In the genomic region with DNA sequence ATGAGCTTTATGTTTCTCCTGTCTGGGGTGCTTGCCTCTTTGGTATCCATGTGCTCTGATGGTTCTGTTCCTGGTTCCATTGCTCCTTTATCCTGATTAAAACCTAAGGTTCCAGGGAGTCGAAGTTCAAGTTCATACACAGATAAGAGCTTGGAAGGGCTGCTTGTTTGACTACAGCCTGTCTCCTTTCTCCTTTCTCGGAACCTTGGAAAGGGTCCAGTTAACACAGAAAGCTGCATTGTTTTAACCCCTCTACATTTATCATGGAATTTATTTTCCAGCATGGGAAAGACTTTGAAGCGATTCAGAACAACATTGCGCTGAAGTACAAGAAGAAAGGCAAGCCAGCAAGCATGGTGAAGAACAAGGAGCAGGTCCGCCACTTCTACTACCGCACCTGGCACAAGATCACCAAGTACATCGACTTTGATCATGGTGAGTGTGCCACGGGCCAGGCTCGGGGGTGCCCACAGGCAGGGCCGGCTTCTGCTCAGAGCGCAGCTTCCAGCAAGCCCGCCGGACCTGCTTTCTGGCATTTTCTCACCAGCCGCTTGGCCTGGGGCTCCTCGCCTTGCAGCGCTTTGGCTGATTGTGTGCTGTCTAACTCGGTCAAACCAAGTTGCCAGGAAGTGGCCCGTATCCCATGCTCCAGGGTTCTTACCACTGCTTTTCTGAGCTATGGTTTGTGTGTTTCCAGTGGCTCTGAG, we compare ENCODE assay signal across 21 cellular contexts.
"Had no signal": no experiment of that assay in that cellular context is flagged by ENCODE, and none has a peak within 500 bp of the region (broad histone marks: within the 10 kb centered on the region; RNA-seq: fewer than 3 reads in every experiment).

No MANE protein-coding gene starts in this region.

- H3K4me3 ChIP-seq: gastrocnemius medialis, left lung, lower lobe of right lung, right atrium auricular region, smooth muscle cell, testis, tibial nerve, upper lobe of right lung had no signal

- H3K27ac ChIP-seq: gastrocnemius medialis, left lung, lower lobe of right lung, right atrium auricular region, tibial nerve, upper lobe of right lung had no signal

- H3K4me1 Mint-ChIP-seq: endodermal cell, nephron had no signal

- H3K9me3 Mint-ChIP-seq: central memory CD8-positive, alpha-beta T cell; endodermal cell; immature natural killer cell; naive B cell; nephron had no signal

- H3K4me1 ChIP-seq: gastrocnemius medialis, left lung, lower lobe of right lung, upper lobe of right lung had no signal

- ATAC-seq: gastrocnemius medialis; left lung; lower lobe of right lung; stimulated activated naive CD8-positive, alpha-beta T cell treated with anti-CD3 and anti-CD28 coated beads, Interleukin-15, Interleukin-2, amounts not matched to agents 100 U/mL and 50 U/mL, for 24 hours; upper lobe of right lung had no signal

- H3K27me3 Mint-ChIP-seq: central memory CD8-positive, alpha-beta T cell; naive B cell had no signal

- H3K4me3 Mint-ChIP-seq: central memory CD8-positive, alpha-beta T cell; endodermal cell; immature natural killer cell; naive B cell; nephron had no signal

- H3K9me3 ChIP-seq: gastrocnemius medialis, left lung, lower lobe of right lung, right atrium auricular region, testis, tibial nerve, upper lobe of right lung had no signal

- H3K27ac Mint-ChIP-seq: naive B cell, nephron had no signal

- H3K27me3 ChIP-seq: gastrocnemius medialis, left lung, right atrium auricular region, testis, tibial nerve, upper lobe of right lung had no signal

- DNase-seq: dermis blood vessel endothelial cell; effector CD4-positive, alpha-beta T cell; endodermal cell; gastrocnemius medialis; glutamatergic neuron; immature natural killer cell; lower lobe of right lung; mesenchymal stem cell; naive B cell; occipital lobe; posterior cingulate gyrus; stimulated activated CD4-positive, alpha-beta T cell treated with anti-CD3 and anti-CD28 coated beads, Interleukin-2, amount 100 ng/mL, for 48 hours; stimulated activated naive CD8-positive, alpha-beta T cell treated with anti-CD3 and anti-CD28 coated beads, Interleukin-15, Interleukin-2, amounts not matched to agents 100 U/mL and 50 U/mL, for 24 hours; testis; upper lobe of right lung had no signal
